In the genomic region with DNA sequence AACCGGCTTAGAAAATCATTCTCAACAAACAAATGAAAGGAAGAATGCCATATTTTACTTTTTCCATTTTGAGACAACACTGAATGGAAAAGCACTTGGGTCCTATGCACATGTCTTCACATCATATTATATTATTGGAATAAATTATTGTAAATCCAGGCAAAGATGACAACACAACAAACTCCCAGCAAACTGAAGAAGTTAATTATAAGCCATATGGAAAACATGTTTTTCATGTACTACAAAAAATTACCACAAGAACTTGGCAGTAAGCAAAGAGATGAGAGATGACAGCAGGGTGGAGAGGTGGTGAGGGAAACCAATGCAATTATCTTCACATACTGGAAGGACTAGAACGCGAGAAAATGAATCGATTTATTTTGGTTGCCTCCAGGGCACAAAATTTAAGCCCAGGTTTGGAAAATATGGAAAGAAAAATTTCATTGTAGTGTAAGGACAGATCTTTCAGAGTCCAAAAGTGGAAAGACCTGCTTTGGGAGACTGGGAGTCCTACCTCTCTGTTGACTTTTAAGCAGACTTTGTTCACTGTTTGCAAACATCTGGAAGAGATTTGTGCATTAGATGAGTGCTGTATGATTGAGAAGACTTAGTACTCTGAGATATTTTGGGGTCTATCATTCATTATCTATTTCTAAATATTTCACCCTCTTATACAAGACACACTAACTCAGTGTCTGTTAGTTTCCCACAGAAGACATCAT, we compare ENCODE assay signal across 15 cellular contexts.
DNase-seq lines count a peak whose midpoint lies in the region; ATAC-seq and TF ChIP-seq lines count a peak whose summit lies in the region.
"Had no signal": no experiment of that assay in that cellular context is flagged by ENCODE, and none has a peak within 500 bp of the region (broad histone marks: within the 10 kb centered on the region; RNA-seq: fewer than 3 reads in every experiment).

No MANE protein-coding gene starts in this region.

- H3K4me2 ChIP-seq in OCI-LY7 (ENCODE audit: low read length) = no peak overlapping the region
- H3K4me2 ChIP-seq: BLaER1 treated with 17β-estradiol and CSF1 and Interleukin-3, amounts not matched to agents 10 nM and 100 nM had no signal

- H3K9me3 ChIP-seq in right lobe of liver = no peaks in the 10 kb centered on the region
- H3K9me3 ChIP-seq in OCI-LY7 (ENCODE audit: low read length) = no peaks in the 10 kb centered on the region
- H3K9me3 ChIP-seq: BLaER1 treated with 17β-estradiol and CSF1 and Interleukin-3, amounts not matched to agents 10 nM and 100 nM had no signal

- POLR2A ChIA-PET in OCI-LY7 (lab: Charles Lee) = no interaction called here

- no peaks in the 10 kb centered on the region for H3K79me2 ChIP-seq in OCI-LY7 (ENCODE audit: insufficient read depth, low read depth, low read length)

- H3K4me3 ChIP-seq in fibroblast of mammary gland (ENCODE audit: control insufficient read depth, low read depth, low read length) = no peak overlapping the region
- H3K4me3 ChIP-seq in right lobe of liver = no peak overlapping the region
- no peak overlapping the region for H3K4me3 ChIP-seq in OCI-LY7 (ENCODE audit: low read depth, low read length, poor library complexity, severe bottlenecking)
- H3K4me3 ChIP-seq: BLaER1 treated with 17β-estradiol and CSF1 and Interleukin-3, amounts not matched to agents 10 nM and 100 nM had no signal

- H3K27me3 ChIP-seq in right lobe of liver = no peaks in the 10 kb centered on the region
- H3K27me3 ChIP-seq: BLaER1 treated with 17β-estradiol and CSF1 and Interleukin-3, amounts not matched to agents 10 nM and 100 nM had no signal

- no peak overlapping the region for H2AFZ ChIP-seq in OCI-LY7 (ENCODE audit: low read length)

- CTCF ChIA-PET in OCI-LY7 (lab: Charles Lee; ENCODE audit: unreplicated experiment) = no interaction called here

- intact Hi-C loops in right lobe of liver (cut with DNase I) (no loop called here), left ventricle myocardium superior (cut with micrococcal nuclease) (no loop called here), OCI-LY7 (cut with micrococcal nuclease; ENCODE audit: unreplicated experiment) (no loop called here)

- DNase-seq in NCI-H2171 treated with DMSO at 0.1 percent for 48 hours (lab: John Stamatoyannopoulos, UW) (peak; percentile 4), NCI-H2171 (lab: John Stamatoyannopoulos, UW) (no peak), fibroblast of mammary gland (ENCODE audit: low read depth) (peak; percentile 4), right lobe of liver (no peak), left ventricle myocardium superior (no peak), OCI-LY7 (ENCODE audit: low spot score) (no peak)
- DNase-seq: 8988T; CD4-positive, CD25-positive, alpha-beta regulatory T cell; DMS 273 treated with DMSO at 0.1 percent for 48 hours; DMS79; GOT3; H9; IMR-90 had no signal

- no TSS peak for BruUV-seq in OCI-LY7 (replicated peaks; lab: Mats Ljungman, UMichigan)

- 64% methylated on average over 4 of the region's 4 CpGs for WGBS in right lobe of liver (ENCODE audit: insufficient coverage, low coverage, low lambda C conversion rate, missing lambda C conversion rate)

- H3K4me1 ChIP-seq in right lobe of liver = peaks cover 0 to 7% (median 0%) of the 10 kb centered on the region in 4 donors
- H3K4me1 ChIP-seq in OCI-LY7 (ENCODE audit: insufficient read depth, low read length, poor library complexity, severe bottlenecking) = no peaks in the 10 kb centered on the region
- H3K4me1 ChIP-seq: BLaER1 treated with 17β-estradiol and CSF1 and Interleukin-3, amounts not matched to agents 10 nM and 100 nM had no signal

- TF ChIP-seq POLR2A in right lobe of liver (IDR thresholded peaks at IDR 0.05) = no peak

- no peaks in the 10 kb centered on the region for H3K9me2 ChIP-seq in OCI-LY7 (ENCODE audit: insufficient read depth, low read length)

- H3K36me3 ChIP-seq in right lobe of liver (no peaks in the 10 kb centered on the region), OCI-LY7 (ENCODE audit: insufficient read depth, low read length) (no peaks in the 10 kb centered on the region)
- H3K36me3 ChIP-seq: BLaER1 treated with 17β-estradiol and CSF1 and Interleukin-3, amounts not matched to agents 10 nM and 100 nM had no signal

- TF ChIP-seq CTCF in fibroblast of mammary gland (conservative IDR thresholded peaks at IDR 0.05; ENCODE audit: control insufficient read depth, insufficient read depth, low read depth, low read length) = no peak
- TF ChIP-seq CTCF in right lobe of liver (IDR thresholded peaks at IDR 0.05) = no peak
- TF ChIP-seq CTCF in OCI-LY7 (conservative IDR thresholded peaks at IDR 0.05; ENCODE audit: low read length) = no peak

- ATAC-seq in right lobe of liver (peak; percentile 68 to 79 (median 70)), left ventricle myocardium superior (no peak), GM21528 (IDR thresholded peaks at IDR 0.05; ENCODE audit: low FRiP score, unreplicated experiment) (no peak)

- no peaks in the 10 kb centered on the region for H4K20me1 ChIP-seq in OCI-LY7 (ENCODE audit: insufficient read depth, low read length)
- H4K20me1 ChIP-seq: BLaER1 treated with 17β-estradiol and CSF1 and Interleukin-3, amounts not matched to agents 10 nM and 100 nM had no signal

- H3K27ac ChIP-seq in right lobe of liver (no peak overlapping the region), OCI-LY7 (ENCODE audit: low read depth, low read length, poor library complexity, severe bottlenecking) (no peak overlapping the region)
- H3K27ac ChIP-seq: BLaER1 treated with 17β-estradiol and CSF1 and Interleukin-3, amounts not matched to agents 10 nM and 100 nM had no signal

Comparison
In these comparisons a context has a peak if more than half of its experiments do, and no peak if none do; other contexts are left out.
1. DNase-seq: peak in NCI-H2171 treated with DMSO at 0.1 percent for 48 hours (single experiment) and fibroblast of mammary gland (single experiment); none in NCI-H2171 (single experiment), right lobe of liver (0 of 3), left ventricle myocardium superior (single experiment) and OCI-LY7 (single experiment).
2. ATAC-seq: peak in right lobe of liver (4 of 4); none in left ventricle myocardium superior (single experiment) and GM21528 (single experiment).